Comparison of ENCODE assay signal across 1 cellular context in the genomic region with DNA sequence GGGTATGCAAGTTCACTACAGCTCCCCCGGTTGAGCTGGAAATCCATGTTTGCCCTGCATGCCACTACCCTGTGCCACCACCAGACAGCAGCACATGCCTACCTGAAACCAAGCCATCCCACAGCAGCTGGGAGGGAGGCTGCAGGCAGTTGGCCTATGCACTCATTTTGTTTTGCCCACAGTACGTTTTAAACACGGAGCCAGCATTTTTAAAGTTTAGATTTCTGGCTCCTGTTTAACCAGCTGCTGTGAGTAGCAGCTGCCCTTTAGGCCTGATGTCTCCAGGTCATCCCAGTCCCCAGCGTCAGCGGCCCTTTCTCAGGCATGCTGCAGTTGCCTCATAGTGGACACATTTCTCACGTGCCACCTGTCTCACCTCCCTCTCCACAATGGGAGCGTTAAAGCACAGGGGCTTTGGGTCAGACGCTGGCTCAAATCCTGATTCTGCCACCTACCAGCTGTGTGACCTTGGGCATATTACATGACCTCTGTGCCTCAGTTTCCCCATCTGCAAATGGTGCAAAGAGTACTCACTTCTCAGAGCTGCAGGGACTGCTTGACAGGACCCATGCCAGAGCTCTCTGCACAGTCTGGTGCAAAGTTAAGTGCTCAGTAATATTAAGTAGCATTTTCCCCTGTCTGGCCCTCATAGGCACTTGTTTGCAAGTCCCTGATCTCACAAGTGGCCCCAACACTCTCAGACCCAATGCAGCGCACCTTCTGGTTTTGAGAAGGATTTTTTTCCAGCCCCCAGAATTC.
TF ChIP-seq lines count a peak whose summit lies in the region.

No MANE protein-coding gene starts in this region.

TF ChIP-seq in HepG2, 621 proteins besides CTCF, POLR2A, EP300 and RAD21 (continued from another document and continues in another):
- TF ChIP-seq, protein P1, sequence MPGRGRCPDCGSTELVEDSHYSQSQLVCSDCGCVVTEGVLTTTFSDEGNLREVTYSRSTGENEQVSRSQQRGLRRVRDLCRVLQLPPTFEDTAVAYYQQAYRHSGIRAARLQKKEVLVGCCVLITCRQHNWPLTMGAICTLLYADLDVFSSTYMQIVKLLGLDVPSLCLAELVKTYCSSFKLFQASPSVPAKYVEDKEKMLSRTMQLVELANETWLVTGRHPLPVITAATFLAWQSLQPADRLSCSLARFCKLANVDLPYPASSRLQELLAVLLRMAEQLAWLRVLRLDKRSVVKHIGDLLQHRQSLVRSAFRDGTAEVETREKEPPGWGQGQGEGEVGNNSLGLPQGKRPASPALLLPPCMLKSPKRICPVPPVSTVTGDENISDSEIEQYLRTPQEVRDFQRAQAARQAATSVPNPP (CRISPR knock-in tag; IDR thresholded peaks at IDR 0.05), result no peak
- TF ChIP-seq RBAK (CRISPR knock-in tag; IDR thresholded peaks at IDR 0.05) (no peak), HES4 (CRISPR knock-in tag; IDR thresholded peaks at IDR 0.05; ENCODE audit: borderline replicate concordance) (0 out of 2 replicates have a peak, but pooled peaks have one; percentile 49), TSC22D2 (CRISPR knock-in tag; IDR thresholded peaks at IDR 0.05; ENCODE audit: borderline replicate concordance) (no peak), ZC3H13 (CRISPR knock-in tag; IDR thresholded peaks at IDR 0.05) (0 out of 2 replicates have a peak, but pooled peaks have one; percentile 33), ETV6 (CRISPR knock-in tag; conservative IDR thresholded peaks at IDR 0.05) (no peak), ZNF101 (CRISPR knock-in tag; IDR thresholded peaks at IDR 0.05; ENCODE audit: borderline replicate concordance, low read depth) (no peak), SNRNP70 (IDR thresholded peaks at IDR 0.05; ENCODE audit: low read depth, low read length) (no peak), ZSCAN30 (CRISPR knock-in tag; IDR thresholded peaks at IDR 0.05) (no peak), REL (CRISPR knock-in tag; conservative IDR thresholded peaks at IDR 0.05) (no peak), ZFP1 (CRISPR knock-in tag; IDR thresholded peaks at IDR 0.05) (no peak; the same call in 1 of the 2 replicates), ZNF660 (CRISPR knock-in tag; IDR thresholded peaks at IDR 0.05; ENCODE audit: borderline replicate concordance, low read depth) (no peak), SIN3B (IDR thresholded peaks at IDR 0.05; ENCODE audit: low read length) (peak; percentile 71), MLLT10 (CRISPR knock-in tag; IDR thresholded peaks at IDR 0.05) (no peak), HDAC1 (CRISPR knock-in tag; IDR thresholded peaks at IDR 0.05) (0 out of 2 replicates have a peak, but pooled peaks have one; percentile 50), IRF2 (CRISPR knock-in tag; IDR thresholded peaks at IDR 0.05) (no peak), BRCA1 (CRISPR knock-in tag; IDR thresholded peaks at IDR 0.05) (no peak), PHF8 (CRISPR knock-in tag; IDR thresholded peaks at IDR 0.05) (peak; percentile 49), ZNF205 (CRISPR knock-in tag; IDR thresholded peaks at IDR 0.05) (peak; percentile 73), MAFF (IDR thresholded peaks at IDR 0.05; ENCODE audit: low read depth, low read length) (no peak), RNF2 (conservative IDR thresholded peaks at IDR 0.05; ENCODE audit: low read depth) (peak; percentile 78; the same call in 1 of the 2 replicates), FOXO1 (CRISPR knock-in tag; IDR thresholded peaks at IDR 0.05) (peak; percentile 58; the same call in 1 of the 2 replicates), ZNF234 (CRISPR knock-in tag; conservative IDR thresholded peaks at IDR 0.05) (no peak), CENPX (CRISPR knock-in tag; IDR thresholded peaks at IDR 0.05) (no peak), GATA4 (IDR thresholded peaks at IDR 0.05; ENCODE audit: borderline replicate concordance, low read depth) (no peak), ASH2L (IDR thresholded peaks at IDR 0.05; ENCODE audit: insufficient read length, low read depth, low read length) (peak; percentile 37), ZNF788 (CRISPR knock-in tag; IDR thresholded peaks at IDR 0.05; ENCODE audit: borderline replicate concordance) (peak; percentile 30), ZNF431 (CRISPR knock-in tag; IDR thresholded peaks at IDR 0.05; ENCODE audit: borderline replicate concordance, low read depth) (no peak), ZNF432 (CRISPR knock-in tag; IDR thresholded peaks at IDR 0.05; ENCODE audit: borderline replicate concordance) (no peak), ZNF567 (CRISPR knock-in tag; IDR thresholded peaks at IDR 0.05; ENCODE audit: borderline replicate concordance) (no peak; the same call in 1 of the 2 replicates)
- TF ChIP-seq, protein P2, sequence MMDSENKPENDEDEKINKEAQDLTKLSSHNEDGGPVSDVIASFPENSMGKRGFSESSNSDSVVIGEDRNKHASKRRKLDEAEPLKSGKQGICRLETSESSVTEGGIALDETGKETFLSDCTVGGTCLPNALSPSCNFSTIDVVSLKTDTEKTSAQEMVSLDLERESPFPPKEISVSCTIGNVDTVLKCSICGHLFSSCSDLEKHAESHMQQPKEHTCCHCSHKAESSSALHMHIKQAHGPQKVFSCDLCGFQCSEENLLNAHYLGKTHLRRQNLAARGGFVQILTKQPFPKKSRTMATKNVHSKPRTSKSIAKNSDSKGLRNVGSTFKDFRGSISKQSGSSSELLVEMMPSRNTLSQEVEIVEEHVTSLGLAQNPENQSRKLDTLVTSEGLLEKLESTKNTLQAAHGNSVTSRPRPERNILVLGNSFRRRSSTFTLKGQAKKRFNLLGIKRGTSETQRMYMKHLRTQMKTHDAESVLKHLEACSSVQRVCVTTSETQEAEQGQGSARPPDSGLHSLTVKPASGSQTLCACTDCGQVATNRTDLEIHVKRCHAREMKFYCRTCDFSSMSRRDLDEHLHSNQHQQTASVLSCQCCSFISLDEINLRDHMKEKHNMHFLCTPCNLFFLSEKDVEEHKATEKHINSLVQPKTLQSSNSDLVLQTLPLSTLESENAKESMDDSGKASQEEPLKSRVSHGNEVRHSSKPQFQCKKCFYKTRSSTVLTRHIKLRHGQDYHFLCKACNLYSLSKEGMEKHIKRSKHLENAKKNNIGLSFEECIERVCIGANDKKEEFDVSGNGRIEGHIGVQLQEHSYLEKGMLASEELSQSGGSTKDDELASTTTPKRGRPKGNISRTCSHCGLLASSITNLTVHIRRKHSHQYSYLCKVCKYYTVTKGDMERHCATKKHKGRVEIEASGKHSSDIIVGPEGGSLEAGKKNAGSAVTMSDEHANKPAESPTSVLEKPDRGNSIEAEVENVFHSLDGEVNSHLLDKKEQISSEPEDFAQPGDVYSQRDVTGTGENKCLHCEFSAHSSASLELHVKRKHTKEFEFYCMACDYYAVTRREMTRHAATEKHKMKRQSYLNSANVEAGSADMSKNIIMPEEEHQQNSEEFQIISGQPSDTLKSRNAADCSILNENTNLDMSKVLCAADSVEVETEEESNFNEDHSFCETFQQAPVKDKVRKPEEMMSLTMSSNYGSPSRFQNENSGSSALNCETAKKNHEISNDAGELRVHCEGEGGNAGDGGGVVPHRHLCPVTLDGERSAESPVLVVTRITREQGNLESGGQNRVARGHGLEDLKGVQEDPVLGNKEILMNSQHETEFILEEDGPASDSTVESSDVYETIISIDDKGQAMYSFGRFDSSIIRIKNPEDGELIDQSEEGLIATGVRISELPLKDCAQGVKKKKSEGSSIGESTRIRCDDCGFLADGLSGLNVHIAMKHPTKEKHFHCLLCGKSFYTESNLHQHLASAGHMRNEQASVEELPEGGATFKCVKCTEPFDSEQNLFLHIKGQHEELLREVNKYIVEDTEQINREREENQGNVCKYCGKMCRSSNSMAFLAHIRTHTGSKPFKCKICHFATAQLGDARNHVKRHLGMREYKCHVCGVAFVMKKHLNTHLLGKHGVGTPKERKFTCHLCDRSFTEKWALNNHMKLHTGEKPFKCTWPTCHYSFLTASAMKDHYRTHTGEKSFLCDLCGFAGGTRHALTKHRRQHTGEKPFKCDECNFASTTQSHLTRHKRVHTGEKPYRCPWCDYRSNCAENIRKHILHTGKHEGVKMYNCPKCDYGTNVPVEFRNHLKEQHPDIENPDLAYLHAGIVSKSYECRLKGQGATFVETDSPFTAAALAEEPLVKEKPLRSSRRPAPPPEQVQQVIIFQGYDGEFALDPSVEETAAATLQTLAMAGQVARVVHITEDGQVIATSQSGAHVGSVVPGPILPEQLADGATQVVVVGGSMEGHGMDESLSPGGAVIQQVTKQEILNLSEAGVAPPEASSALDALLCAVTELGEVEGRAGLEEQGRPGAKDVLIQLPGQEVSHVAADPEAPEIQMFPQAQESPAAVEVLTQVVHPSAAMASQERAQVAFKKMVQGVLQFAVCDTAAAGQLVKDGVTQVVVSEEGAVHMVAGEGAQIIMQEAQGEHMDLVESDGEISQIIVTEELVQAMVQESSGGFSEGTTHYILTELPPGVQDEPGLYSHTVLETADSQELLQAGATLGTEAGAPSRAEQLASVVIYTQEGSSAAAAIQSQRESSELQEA (CRISPR knock-in tag; IDR thresholded peaks at IDR 0.05; ENCODE audit: not compliant biosample characterization), result no peak
- TF ChIP-seq, protein P3, sequence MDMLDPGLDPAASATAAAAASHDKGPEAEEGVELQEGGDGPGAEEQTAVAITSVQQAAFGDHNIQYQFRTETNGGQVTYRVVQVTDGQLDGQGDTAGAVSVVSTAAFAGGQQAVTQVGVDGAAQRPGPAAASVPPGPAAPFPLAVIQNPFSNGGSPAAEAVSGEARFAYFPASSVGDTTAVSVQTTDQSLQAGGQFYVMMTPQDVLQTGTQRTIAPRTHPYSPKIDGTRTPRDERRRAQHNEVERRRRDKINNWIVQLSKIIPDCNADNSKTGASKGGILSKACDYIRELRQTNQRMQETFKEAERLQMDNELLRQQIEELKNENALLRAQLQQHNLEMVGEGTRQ (IDR thresholded peaks at IDR 0.05; ENCODE audit: low read depth, low read length), result no peak
- TF ChIP-seq, protein P3 (CRISPR knock-in tag; IDR thresholded peaks at IDR 0.05; ENCODE audit: borderline replicate concordance), result no peak
- TF ChIP-seq, protein P4, sequence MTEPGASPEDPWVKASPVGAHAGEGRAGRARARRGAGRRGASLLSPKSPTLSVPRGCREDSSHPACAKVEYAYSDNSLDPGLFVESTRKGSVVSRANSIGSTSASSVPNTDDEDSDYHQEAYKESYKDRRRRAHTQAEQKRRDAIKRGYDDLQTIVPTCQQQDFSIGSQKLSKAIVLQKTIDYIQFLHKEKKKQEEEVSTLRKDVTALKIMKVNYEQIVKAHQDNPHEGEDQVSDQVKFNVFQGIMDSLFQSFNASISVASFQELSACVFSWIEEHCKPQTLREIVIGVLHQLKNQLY (CRISPR knock-in tag; IDR thresholded peaks at IDR 0.05), result 0 out of 2 replicates have a peak, but pooled peaks have one; percentile 51
- TF ChIP-seq, protein P5, sequence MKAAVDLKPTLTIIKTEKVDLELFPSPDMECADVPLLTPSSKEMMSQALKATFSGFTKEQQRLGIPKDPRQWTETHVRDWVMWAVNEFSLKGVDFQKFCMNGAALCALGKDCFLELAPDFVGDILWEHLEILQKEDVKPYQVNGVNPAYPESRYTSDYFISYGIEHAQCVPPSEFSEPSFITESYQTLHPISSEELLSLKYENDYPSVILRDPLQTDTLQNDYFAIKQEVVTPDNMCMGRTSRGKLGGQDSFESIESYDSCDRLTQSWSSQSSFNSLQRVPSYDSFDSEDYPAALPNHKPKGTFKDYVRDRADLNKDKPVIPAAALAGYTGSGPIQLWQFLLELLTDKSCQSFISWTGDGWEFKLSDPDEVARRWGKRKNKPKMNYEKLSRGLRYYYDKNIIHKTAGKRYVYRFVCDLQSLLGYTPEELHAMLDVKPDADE (CRISPR knock-in tag; IDR thresholded peaks at IDR 0.05), result no peak
- TF ChIP-seq, protein P6, sequence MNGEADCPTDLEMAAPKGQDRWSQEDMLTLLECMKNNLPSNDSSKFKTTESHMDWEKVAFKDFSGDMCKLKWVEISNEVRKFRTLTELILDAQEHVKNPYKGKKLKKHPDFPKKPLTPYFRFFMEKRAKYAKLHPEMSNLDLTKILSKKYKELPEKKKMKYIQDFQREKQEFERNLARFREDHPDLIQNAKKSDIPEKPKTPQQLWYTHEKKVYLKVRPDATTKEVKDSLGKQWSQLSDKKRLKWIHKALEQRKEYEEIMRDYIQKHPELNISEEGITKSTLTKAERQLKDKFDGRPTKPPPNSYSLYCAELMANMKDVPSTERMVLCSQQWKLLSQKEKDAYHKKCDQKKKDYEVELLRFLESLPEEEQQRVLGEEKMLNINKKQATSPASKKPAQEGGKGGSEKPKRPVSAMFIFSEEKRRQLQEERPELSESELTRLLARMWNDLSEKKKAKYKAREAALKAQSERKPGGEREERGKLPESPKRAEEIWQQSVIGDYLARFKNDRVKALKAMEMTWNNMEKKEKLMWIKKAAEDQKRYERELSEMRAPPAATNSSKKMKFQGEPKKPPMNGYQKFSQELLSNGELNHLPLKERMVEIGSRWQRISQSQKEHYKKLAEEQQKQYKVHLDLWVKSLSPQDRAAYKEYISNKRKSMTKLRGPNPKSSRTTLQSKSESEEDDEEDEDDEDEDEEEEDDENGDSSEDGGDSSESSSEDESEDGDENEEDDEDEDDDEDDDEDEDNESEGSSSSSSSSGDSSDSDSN (CRISPR knock-in tag; IDR thresholded peaks at IDR 0.05), result peak; percentile 66
- TF ChIP-seq, protein P7, sequence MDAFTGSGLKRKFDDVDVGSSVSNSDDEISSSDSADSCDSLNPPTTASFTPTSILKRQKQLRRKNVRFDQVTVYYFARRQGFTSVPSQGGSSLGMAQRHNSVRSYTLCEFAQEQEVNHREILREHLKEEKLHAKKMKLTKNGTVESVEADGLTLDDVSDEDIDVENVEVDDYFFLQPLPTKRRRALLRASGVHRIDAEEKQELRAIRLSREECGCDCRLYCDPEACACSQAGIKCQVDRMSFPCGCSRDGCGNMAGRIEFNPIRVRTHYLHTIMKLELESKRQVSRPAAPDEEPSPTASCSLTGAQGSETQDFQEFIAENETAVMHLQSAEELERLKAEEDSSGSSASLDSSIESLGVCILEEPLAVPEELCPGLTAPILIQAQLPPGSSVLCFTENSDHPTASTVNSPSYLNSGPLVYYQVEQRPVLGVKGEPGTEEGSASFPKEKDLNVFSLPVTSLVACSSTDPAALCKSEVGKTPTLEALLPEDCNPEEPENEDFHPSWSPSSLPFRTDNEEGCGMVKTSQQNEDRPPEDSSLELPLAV (CRISPR knock-in tag; conservative IDR thresholded peaks at IDR 0.05; ENCODE audit: low read depth), result no peak
- TF ChIP-seq, protein P8, sequence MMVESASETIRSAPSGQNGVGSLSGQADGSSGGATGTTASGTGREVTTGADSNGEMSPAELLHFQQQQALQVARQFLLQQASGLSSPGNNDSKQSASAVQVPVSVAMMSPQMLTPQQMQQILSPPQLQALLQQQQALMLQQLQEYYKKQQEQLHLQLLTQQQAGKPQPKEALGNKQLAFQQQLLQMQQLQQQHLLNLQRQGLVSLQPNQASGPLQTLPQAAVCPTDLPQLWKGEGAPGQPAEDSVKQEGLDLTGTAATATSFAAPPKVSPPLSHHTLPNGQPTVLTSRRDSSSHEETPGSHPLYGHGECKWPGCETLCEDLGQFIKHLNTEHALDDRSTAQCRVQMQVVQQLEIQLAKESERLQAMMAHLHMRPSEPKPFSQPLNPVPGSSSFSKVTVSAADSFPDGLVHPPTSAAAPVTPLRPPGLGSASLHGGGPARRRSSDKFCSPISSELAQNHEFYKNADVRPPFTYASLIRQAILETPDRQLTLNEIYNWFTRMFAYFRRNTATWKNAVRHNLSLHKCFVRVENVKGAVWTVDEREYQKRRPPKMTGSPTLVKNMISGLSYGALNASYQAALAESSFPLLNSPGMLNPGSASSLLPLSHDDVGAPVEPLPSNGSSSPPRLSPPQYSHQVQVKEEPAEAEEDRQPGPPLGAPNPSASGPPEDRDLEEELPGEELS (CRISPR knock-in tag; IDR thresholded peaks at IDR 0.05), result no peak; the same call in 1 of the 2 replicates
